ENCODE assay signal across 1 cellular context in the genomic region with DNA sequence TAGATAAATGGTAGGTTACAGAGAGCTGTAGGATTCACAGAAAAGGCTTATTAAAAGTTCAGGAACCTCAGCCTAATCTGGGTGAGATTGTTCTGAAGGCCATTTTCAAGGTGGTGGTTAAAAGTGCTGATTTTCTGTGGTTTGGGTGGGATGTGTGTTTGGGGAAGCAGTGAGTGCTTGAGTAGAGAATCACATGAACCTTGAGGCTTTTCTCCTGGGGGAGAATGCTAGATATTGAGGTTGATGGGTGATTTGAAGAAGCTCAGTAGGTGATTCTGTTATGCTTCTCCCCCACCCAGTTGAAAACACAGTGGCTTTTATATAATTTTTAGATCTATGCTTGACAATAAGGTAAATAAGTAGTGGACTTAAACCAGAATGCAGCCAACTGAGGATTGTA.
TF ChIP-seq lines count a peak whose summit lies in the region.

No MANE protein-coding gene starts in this region.

TF ChIP-seq in IMR-90, 13 proteins besides CTCF, POLR2A, EP300 and RAD21:
- TF ChIP-seq BHLHE40 (IDR thresholded peaks at IDR 0.05; ENCODE audit: low read depth, low read length) (no peak), FOS (IDR thresholded peaks at IDR 0.05; ENCODE audit: low read depth, low read length) (no peak), NFE2L2 (IDR thresholded peaks at IDR 0.05; ENCODE audit: low read depth, low read length) (no peak), CHD1 (IDR thresholded peaks at IDR 0.05; ENCODE audit: low read depth, low read length) (no peak), ELK1 (IDR thresholded peaks at IDR 0.05; ENCODE audit: borderline replicate concordance, low read depth, low read length) (no peak), MAZ (IDR thresholded peaks at IDR 0.05; ENCODE audit: borderline replicate concordance, low read depth, low read length) (no peak), CEBPB (IDR thresholded peaks at IDR 0.05; ENCODE audit: low read depth, low read length) (no peak), RFX5 (IDR thresholded peaks at IDR 0.05; ENCODE audit: low read depth, low read length) (no peak), MAFK (IDR thresholded peaks at IDR 0.05; ENCODE audit: low read depth, low read length) (no peak), MXI1 (IDR thresholded peaks at IDR 0.05; ENCODE audit: borderline replicate concordance, low read depth, low read length) (no peak), RCOR1 (IDR thresholded peaks at IDR 0.05; ENCODE audit: insufficient replicate concordance, low read length) (no peak), SMC3 (IDR thresholded peaks at IDR 0.05; ENCODE audit: low read depth, low read length) (no peak)
- TF ChIP-seq, protein P1, sequence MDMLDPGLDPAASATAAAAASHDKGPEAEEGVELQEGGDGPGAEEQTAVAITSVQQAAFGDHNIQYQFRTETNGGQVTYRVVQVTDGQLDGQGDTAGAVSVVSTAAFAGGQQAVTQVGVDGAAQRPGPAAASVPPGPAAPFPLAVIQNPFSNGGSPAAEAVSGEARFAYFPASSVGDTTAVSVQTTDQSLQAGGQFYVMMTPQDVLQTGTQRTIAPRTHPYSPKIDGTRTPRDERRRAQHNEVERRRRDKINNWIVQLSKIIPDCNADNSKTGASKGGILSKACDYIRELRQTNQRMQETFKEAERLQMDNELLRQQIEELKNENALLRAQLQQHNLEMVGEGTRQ (IDR thresholded peaks at IDR 0.05; ENCODE audit: low read depth, low read length), result no peak
TF ChIP-seq in IMR-90: peak in this region for 0.
